9 cellular contexts compared by ENCODE assay signal in genomic region chr22:35629406-35630234, GRCh38. TPM values are rescaled to one million over a fixed set of nuclear protein-coding genes. Genes with fewer than 3 reads are reported as not detected.
DNase-seq lines count a peak whose midpoint lies in the region; ATAC-seq and TF ChIP-seq lines count a peak whose summit lies in the region.
"Had no signal": no experiment of that assay in that cellular context is flagged by ENCODE, and none has a peak within 500 bp of the region (broad histone marks: within the 10 kb centered on the region; RNA-seq: fewer than 3 reads in every experiment).

No MANE protein-coding gene starts in this region.

- intact Hi-C loops in sigmoid colon (cut with DNase I): loop anchor here (5.0 kb wide), 1 partner anchor 113 kb away; no protein-coding TSS in a partner anchor

- CTCF ChIA-PET in activated CD8-positive, alpha-beta memory T cell treated with anti-CD3 and anti-CD28 coated beads, Interleukin-2, amount 10 ng/mL, durations not matched to agents 7 days and 5 days (lab: Charles Lee): interaction anchor here (1.0 to 5.3 kb wide), 6 partner anchors 11 to 498 kb away, joined by 3 to 32 read pairs (median 6); partner anchors contain the start of gene APOL6

- no peaks in the 10 kb centered on the region for H4K20me1 ChIP-seq in BLaER1

- H3K9ac ChIP-seq in BLaER1: no peak overlapping the region

- H3K27ac ChIP-seq in BLaER1 (no peak overlapping the region), sigmoid colon (peak overlapping the region; percentile 85 to 94 (median 90))

- 43 to 51% methylated on average over 9 of the region's 9 CpGs for WGBS in sigmoid colon, 2 donors

- DNase-seq in KBM-7 (peak; percentile 67), fibroblast of pulmonary artery (ENCODE audit: low read depth) (peak; percentile 97), sigmoid colon (peak; percentile 91), NCI-H1694 treated with DMSO at 0.1 percent for 48 hours (lab: John Stamatoyannopoulos, UW) (no peak), cerebellum (ENCODE audit: low spot score) (no peak), superior temporal gyrus (ENCODE audit: extremely low spot score) (no peak)
- peak; percentile 87 for DNase-seq in activated CD8-positive, alpha-beta memory T cell treated with anti-CD3 and anti-CD28 coated beads, Interleukin-2, amount 10 ng/mL, durations not matched to agents 7 days and 5 days
- DNase-seq: naive B cell had no signal

- TF ChIP-seq POLR2A in sigmoid colon (IDR thresholded peaks at IDR 0.05): no peak

- H3K4me2 ChIP-seq in BLaER1: peak overlapping the region; percentile 60

- no peak for TF ChIP-seq EP300 in sigmoid colon (IDR thresholded peaks at IDR 0.05)

- ATAC-seq in activated CD8-positive, alpha-beta memory T cell treated with anti-CD3 and anti-CD28 coated beads, Interleukin-2, amount 10 ng/mL, durations not matched to agents 7 days and 5 days: peak; percentile 37

- H3K36me3 Mint-ChIP-seq in activated CD8-positive, alpha-beta memory T cell treated with anti-CD3 and anti-CD28 coated beads, Interleukin-2, amount 10 ng/mL, durations not matched to agents 7 days and 5 days: peaks cover 3% of the 10 kb centered on the region

- peaks cover 39% of the 10 kb centered on the region for H3K4me1 Mint-ChIP-seq in activated CD8-positive, alpha-beta memory T cell treated with anti-CD3 and anti-CD28 coated beads, Interleukin-2, amount 10 ng/mL, durations not matched to agents 7 days and 5 days

- no peak overlapping the region for H3K4me3 Mint-ChIP-seq in activated CD8-positive, alpha-beta memory T cell treated with anti-CD3 and anti-CD28 coated beads, Interleukin-2, amount 10 ng/mL, durations not matched to agents 7 days and 5 days
- H3K4me3 Mint-ChIP-seq: naive B cell had no signal

- H3K9me3 Mint-ChIP-seq in activated CD8-positive, alpha-beta memory T cell treated with anti-CD3 and anti-CD28 coated beads, Interleukin-2, amount 10 ng/mL, durations not matched to agents 7 days and 5 days (ENCODE audit: low read depth): no peaks in the 10 kb centered on the region

- no peaks in the 10 kb centered on the region for H3K36me3 ChIP-seq in BLaER1
- no peaks in the 10 kb centered on the region for H3K36me3 ChIP-seq in sigmoid colon

- H3K4me3 ChIP-seq in BLaER1: no peak overlapping the region
- no peak overlapping the region for H3K4me3 ChIP-seq in fibroblast of pulmonary artery (replicated peaks; ENCODE audit: low read depth, low read length)
- H3K4me3 ChIP-seq in sigmoid colon: no peak overlapping the region

- H3K27me3 ChIP-seq in BLaER1: no peaks in the 10 kb centered on the region
- H3K27me3 ChIP-seq in sigmoid colon: no peaks in the 10 kb centered on the region

- H3K27ac Mint-ChIP-seq in activated CD8-positive, alpha-beta memory T cell treated with anti-CD3 and anti-CD28 coated beads, Interleukin-2, amount 10 ng/mL, durations not matched to agents 7 days and 5 days: peak overlapping the region; percentile 80
- H3K27ac Mint-ChIP-seq: naive B cell had no signal

- in situ Hi-C loops in KBM-7 (cut with MboI; ENCODE audit: low pct_unique_long_range_greater_than_20kb, low sequenced_read_pairs): loop anchor here (25.0 kb wide), 2 partner anchors 283 to 483 kb away; no protein-coding TSS in a partner anchor

- H3K9me3 ChIP-seq in BLaER1 (no peaks in the 10 kb centered on the region), sigmoid colon (no peaks in the 10 kb centered on the region)

- H3K27me3 Mint-ChIP-seq in activated CD8-positive, alpha-beta memory T cell treated with anti-CD3 and anti-CD28 coated beads, Interleukin-2, amount 10 ng/mL, durations not matched to agents 7 days and 5 days: peaks cover 13% of the 10 kb centered on the region

- H3K4me1 ChIP-seq in BLaER1 (peaks cover 47% of the 10 kb centered on the region), sigmoid colon (peaks cover 0 to 15% (median 12%) of the 10 kb centered on the region in 4 donors)

- no peak for TF ChIP-seq CTCF in fibroblast of pulmonary artery (IDR thresholded peaks at IDR 0.05; ENCODE audit: low read length, missing control alignments)
- TF ChIP-seq CTCF in sigmoid colon (IDR thresholded peaks at IDR 0.05): no peak

RNA-seq across cellular contexts. Expression of gene MB, which starts 12.5 kb away (rescaled TPM):
- total RNA-seq in activated CD8-positive, alpha-beta memory T cell treated with anti-CD3 and anti-CD28 coated beads, Interleukin-2, amount 10 ng/mL, durations not matched to agents 7 days and 5 days: 1 to 10 TPM in 1 of 2 experiments, not detected in 1; 2.6 TPM
- 10 to 100 TPM in 1 of 4 donors, 1 to 10 TPM in 1, under 1 TPM in 1, not detected in 1; 0.68 to 12.8 (median 1.9) TPM for total RNA-seq in sigmoid colon
- polyA plus RNA-seq in sigmoid colon: 10 to 100 TPM in 2 of 3 donors, 1 to 10 TPM in 1; 7.9 to 84.7 (median 59.4) TPM
- total RNA-seq in cerebellum: 0.82 TPM

RNA-seq across cellular contexts. Expression of gene APOL6, which starts 18.6 kb away (rescaled TPM):
- 10 to 100 TPM; 59.9 to 65.2 TPM for total RNA-seq in activated CD8-positive, alpha-beta memory T cell treated with anti-CD3 and anti-CD28 coated beads, Interleukin-2, amount 10 ng/mL, durations not matched to agents 7 days and 5 days
- 10 to 100 TPM; 15.8 to 28.2 (median 17.0) TPM for total RNA-seq in sigmoid colon
- 10 to 100 TPM in 1 of 3 donors, 1 to 10 TPM in 2; 4.2 to 24.3 (median 7.9) TPM for polyA plus RNA-seq in sigmoid colon
- total RNA-seq in cerebellum: 1.2 TPM

Comparison
In these comparisons a context has a peak if more than half of its experiments do, and no peak if none do; other contexts are left out.
1. DNase-seq: peak in KBM-7 (single experiment), activated CD8-positive, alpha-beta memory T cell treated with anti-CD3 and anti-CD28 coated beads, Interleukin-2, amount 10 ng/mL, durations not matched to agents 7 days and 5 days (single experiment), fibroblast of pulmonary artery (single experiment) and sigmoid colon (single experiment); none in NCI-H1694 treated with DMSO at 0.1 percent for 48 hours (single experiment), cerebellum (single experiment) and superior temporal gyrus (single experiment).